In genomic region chr17:44217738-44218343, GRCh38 we compare ENCODE assay signal across 8 cellular contexts. TPM values are rescaled to one million over a fixed set of nuclear protein-coding genes. Genes with fewer than 3 reads are reported as not detected.
DNase-seq lines count a peak whose midpoint lies in the region; ATAC-seq and TF ChIP-seq lines count a peak whose summit lies in the region.

No MANE protein-coding gene starts in this region.

- H3K4me3 ChIP-seq in GM12875 (ENCODE audit: low read depth, low read length) (peak overlapping the region; percentile 73), Peyer's patch (peak overlapping the region; percentile 90 to 99 (median 96)), esophagus (ENCODE audit: low read depth in 1 of 2, low read length in 2 of 2) (peak overlapping the region; percentile 40 to 85), rectal smooth muscle tissue (ENCODE audit: low read length) (peak overlapping the region; percentile 57)

- H3K27me3 ChIP-seq in Peyer's patch (no peaks in the 10 kb centered on the region), esophagus (ENCODE audit: control insufficient read depth in 1 of 2, insufficient read depth in 2 of 2, low read length in 2 of 2) (no peaks in the 10 kb centered on the region), rectal smooth muscle tissue (ENCODE audit: control insufficient read depth, insufficient read depth, low read length) (no peaks in the 10 kb centered on the region)

- H3K4me1 ChIP-seq in Peyer's patch (peaks cover 0 to 38% (median 30%) of the 10 kb centered on the region in 4 donors), esophagus (ENCODE audit: control insufficient read depth in 2 of 2, insufficient read depth in 2 of 2, low read length in 1 of 2) (peaks cover 4 to 15% of the 10 kb centered on the region in 2 donors), rectal smooth muscle tissue (ENCODE audit: control insufficient read depth, insufficient read depth, low read length) (peaks cover 12% of the 10 kb centered on the region)

- H3K27ac ChIP-seq in Peyer's patch (peak overlapping the region; percentile 99 to 100 (median 100)), esophagus (ENCODE audit: low read depth in 2 of 2, low read length in 1 of 2) (peak overlapping the region; percentile 90 to 100), rectal smooth muscle tissue (ENCODE audit: low read depth, low read length) (peak overlapping the region; percentile 45)

- no peak for TF ChIP-seq CTCF in GM12875 (IDR thresholded peaks at IDR 0.05; ENCODE audit: borderline replicate concordance, insufficient read depth, low read depth, low read length)
- TF ChIP-seq CTCF in Peyer's patch (IDR thresholded peaks at IDR 0.05), result no peak

- no peaks in the 10 kb centered on the region for H3K9me3 ChIP-seq in Peyer's patch
- H3K9me3 ChIP-seq in esophagus (ENCODE audit: control insufficient read depth in 2 of 2, insufficient read depth in 1 of 2, low read depth in 1 of 2, low read length in 1 of 2), result no peaks in the 10 kb centered on the region

- DNase-seq in Peyer's patch, result peak in 2 of 3 donors; percentile 24 to 61
- no peak for DNase-seq in NK-92 (lab: John Stamatoyannopoulos, UW; ENCODE audit: unreplicated experiment)
- DNase-seq in DMS114 treated with DMSO at 0.1 percent for 48 hours (lab: John Stamatoyannopoulos, UW; ENCODE audit: unreplicated experiment), result no peak

- no peak for ATAC-seq in GM21526 (IDR thresholded peaks at IDR 0.05; ENCODE audit: low FRiP score, unreplicated experiment)
- ATAC-seq in HG02571 (IDR thresholded peaks at IDR 0.05; ENCODE audit: unreplicated experiment), result no peak

- no peak for TF ChIP-seq POLR2A in Peyer's patch (IDR thresholded peaks at IDR 0.05)

- peaks cover 0 to 37% (median 0%) of the 10 kb centered on the region in 3 donors for H3K36me3 ChIP-seq in Peyer's patch
- peaks cover 8 to 31% of the 10 kb centered on the region in 2 donors for H3K36me3 ChIP-seq in esophagus (ENCODE audit: control insufficient read depth in 2 of 2, insufficient read depth in 2 of 2, low read length in 1 of 2)
- peaks cover 34% of the 10 kb centered on the region for H3K36me3 ChIP-seq in rectal smooth muscle tissue (ENCODE audit: control insufficient read depth, insufficient read depth, low read length)

- 6 to 7% methylated on average over 10 of the region's 10 CpGs for WGBS in esophagus, 2 donors

- H3K9ac ChIP-seq in rectal smooth muscle tissue (ENCODE audit: low read length), result peak overlapping the region; percentile 57

RNA-seq across cellular contexts. Expression of gene UBTF, which starts 1.6 kb away (rescaled TPM):
- total RNA-seq in Peyer's patch, result 100 to 1,000 TPM in 1 of 4 donors, 10 to 100 TPM in 3; 58.4 to 167 (median 77.7) TPM
- polyA plus RNA-seq in esophagus, result 10 to 100 TPM; 30.3 to 35.2 TPM

RNA-seq across cellular contexts. Expression of gene ATXN7L3, which starts 18.2 kb away (rescaled TPM):
- total RNA-seq in Peyer's patch, result 10 to 100 TPM; 51.7 to 92.6 (median 65.7) TPM
- polyA plus RNA-seq in esophagus, result 10 to 100 TPM; 32.9 to 44.3 TPM

RNA-seq across cellular contexts. Expression of gene TMUB2, which starts 31.1 kb away (rescaled TPM):
- 10 to 100 TPM; 19.8 to 66.6 (median 52.7) TPM for total RNA-seq in Peyer's patch
- polyA plus RNA-seq in esophagus, result 10 to 100 TPM; 25.2 to 37.5 TPM

RNA-seq across cellular contexts. Expression of gene ASB16, which starts 47.3 kb away (rescaled TPM):
- total RNA-seq in Peyer's patch, result under 1 TPM in 1 of 4 donors, not detected in 3; 0.57 TPM
- polyA plus RNA-seq in esophagus, result under 1 TPM; 0.18 to 0.19 TPM

RNA-seq across cellular contexts. Expression of gene SLC4A1, which starts 50.1 kb away (rescaled TPM):
- not detected for total RNA-seq in Peyer's patch
- not detected for polyA plus RNA-seq in esophagus

Comparison
In these comparisons a context has a peak if more than half of its experiments do, and no peak if none do; other contexts are left out.
1. DNase-seq: peak in Peyer's patch (2 of 3); none in NK-92 (single experiment) and DMS114 treated with DMSO at 0.1 percent for 48 hours (single experiment).
2. H3K27ac ChIP-seq: peak in every context shown above with its lines; median percentile 100 in Peyer's patch; 95 in esophagus; 45 in rectal smooth muscle tissue.
3. Peak in every context shown above with its lines, with median percentiles within 50 percentile points of each other: H3K4me3 ChIP-seq.